In the genomic region with DNA sequence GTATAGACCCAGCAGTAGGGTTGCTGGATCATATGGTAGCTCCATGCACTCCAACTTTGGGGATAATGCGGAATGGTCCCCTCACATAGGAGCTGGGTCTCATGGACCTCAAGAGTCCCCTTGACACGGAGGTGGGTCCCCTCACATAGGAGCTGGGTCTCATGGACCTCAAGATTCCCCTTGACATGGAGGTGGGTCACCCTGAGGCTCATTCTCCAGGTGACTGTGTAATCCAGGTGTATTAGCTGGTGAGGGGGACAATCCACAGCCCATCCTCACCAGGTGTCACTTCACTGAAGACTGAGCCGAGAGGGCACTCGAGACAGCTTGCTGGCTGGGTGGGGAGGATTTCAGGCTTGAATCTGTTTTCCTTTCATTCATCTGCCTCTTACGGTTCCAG, we compare ENCODE assay signal across 1 cellular context.
TF ChIP-seq lines count a peak whose summit lies in the region.

No MANE protein-coding gene starts in this region.

TF ChIP-seq in H1, 55 proteins besides CTCF, POLR2A, EP300 and RAD21 (continued from another document):
- TF ChIP-seq CREB1 (IDR thresholded peaks at IDR 0.05): no peak
- no peak for TF ChIP-seq RBBP5 (IDR thresholded peaks at IDR 0.05; ENCODE audit: borderline replicate concordance, low read depth, low read length)
